Comparison of ENCODE assay signal across 8 cellular contexts in genomic region chr1:27940297-27940696, GRCh38. TPM values are rescaled to one million over a fixed set of nuclear protein-coding genes. Genes with fewer than 3 reads are reported as not detected.
DNase-seq lines count a peak whose midpoint lies in the region; ATAC-seq and TF ChIP-seq lines count a peak whose summit lies in the region.

No MANE protein-coding gene starts in this region.

- H3K27ac Mint-ChIP-seq in chondrocyte (ENCODE audit: unreplicated experiment) (no peak overlapping the region), naive B cell (peak overlapping the region in 1 of 6 donors; percentile 14)

- no peaks in the 10 kb centered on the region for H3K36me3 Mint-ChIP-seq in chondrocyte (ENCODE audit: low read depth)
- H3K36me3 Mint-ChIP-seq in naive B cell = no peaks in the 10 kb centered on the region

- H3K27me3 ChIP-seq in upper lobe of right lung = no peaks in the 10 kb centered on the region

- no peak overlapping the region for H3K4me3 ChIP-seq in upper lobe of right lung

- H3K4me3 Mint-ChIP-seq in chondrocyte (ENCODE audit: unreplicated experiment) (no peak overlapping the region), naive B cell (no peak overlapping the region)

- ATAC-seq in naive B cell (ENCODE audit: low read depth in 2 of 2) (peak; percentile 89 to 90), upper lobe of right lung (peak; percentile 59), HG02798 (IDR thresholded peaks at IDR 0.05; ENCODE audit: poor library complexity, unreplicated experiment) (no peak)

- TF ChIP-seq CTCF in chondrocyte (IDR thresholded peaks at IDR 0.05) (peak; percentile 60), upper lobe of right lung (IDR thresholded peaks at IDR 0.05) (peak; percentile 49)

- intact Hi-C loops in upper lobe of right lung (cut with DNase I) = no loop called here

- peaks cover 7% of the 10 kb centered on the region for H3K4me1 Mint-ChIP-seq in chondrocyte (ENCODE audit: low read depth)
- H3K4me1 Mint-ChIP-seq in naive B cell = peaks cover 8 to 14% (median 12%) of the 10 kb centered on the region in 3 donors

- DNase-seq in AML-193 (lab: John Stamatoyannopoulos, UW) (peak; percentile 25 to 51), HuH-7 (ENCODE audit: low spot score) (peak; percentile 42), chondrocyte (ENCODE audit: low spot score) (no peak), naive B cell (peak; percentile 35), upper lobe of right lung (no peak), ecto neural progenitor cell (ENCODE audit: low spot score) (no peak)
- peak; percentile 68 for DNase-seq in activated CD4-positive, CD25-positive, alpha-beta regulatory T cell treated with anti-CD3 and anti-CD28 coated beads, Interleukin-2, amount 50 U/mL, for 72 hours

- peaks cover 7% of the 10 kb centered on the region for H3K27me3 Mint-ChIP-seq in chondrocyte (ENCODE audit: low read depth)
- peaks cover 8% of the 10 kb centered on the region in 3 donors for H3K27me3 Mint-ChIP-seq in naive B cell

- H3K9me3 Mint-ChIP-seq in chondrocyte (ENCODE audit: low read depth) (no peaks in the 10 kb centered on the region), naive B cell (no peaks in the 10 kb centered on the region)

- peaks cover 11% of the 10 kb centered on the region for H3K4me1 ChIP-seq in upper lobe of right lung

- no peaks in the 10 kb centered on the region for H3K9me3 ChIP-seq in upper lobe of right lung

- H3K36me3 ChIP-seq in upper lobe of right lung = no peaks in the 10 kb centered on the region

- H3K27ac ChIP-seq in upper lobe of right lung = no peak overlapping the region

RNA-seq across cellular contexts. Expression of gene SMPDL3B, which starts 5.5 kb away (rescaled TPM):
- 0.15 to 0.21 TPM in 2 of 3 replicates, not detected in the other for total RNA-seq in chondrocyte
- polyA plus RNA-seq in naive B cell (ENCODE audit: low read depth in 6 of 6) = not detected
- total RNA-seq in upper lobe of right lung = 29.1 TPM

RNA-seq across cellular contexts. Expression of gene XKR8, which starts 19.5 kb away (rescaled TPM):
- total RNA-seq in chondrocyte (3.5 to 9.9 TPM (median 7.8 TPM) in 3 replicates), upper lobe of right lung (8.7 TPM)
- polyA plus RNA-seq in naive B cell (ENCODE audit: low read depth in 6 of 6) = 1 to 10 TPM; 5.0 to 9.7 (median 8.3) TPM

RNA-seq across cellular contexts. Expression of gene RPA2, which starts 25.9 kb away (rescaled TPM):
- total RNA-seq in chondrocyte (15.1 to 24.8 TPM (median 15.5 TPM) in 3 replicates), upper lobe of right lung (22.4 TPM)
- polyA plus RNA-seq in naive B cell (ENCODE audit: low read depth in 6 of 6) = 100 to 1,000 TPM; 128 to 275 (median 191) TPM

Comparison
In these comparisons a context has a peak if more than half of its experiments do, and no peak if none do; other contexts are left out.
1. DNase-seq: peak in AML-193 (2 of 2), HuH-7 (single experiment), activated CD4-positive, CD25-positive, alpha-beta regulatory T cell treated with anti-CD3 and anti-CD28 coated beads, Interleukin-2, amount 50 U/mL, for 72 hours (single experiment) and naive B cell (single experiment); none in chondrocyte (single experiment), upper lobe of right lung (single experiment) and ecto neural progenitor cell (single experiment).
2. RNA of gene SMPDL3B, which starts 5.5 kb away (total RNA-seq): 29.1 TPM in upper lobe of right lung (single experiment); 0.15 to 0.21 TPM in chondrocyte; every median in the first group is over 10 times any median in the second.